In genomic region chr2:165778653-165779451, GRCh38 we compare ENCODE assay signal across 10 cellular contexts. TPM values are rescaled to one million over a fixed set of nuclear protein-coding genes. Genes with fewer than 3 reads are reported as not detected.
DNase-seq lines count a peak whose midpoint lies in the region; ATAC-seq and TF ChIP-seq lines count a peak whose summit lies in the region.
"Had no signal": no experiment of that assay in that cellular context is flagged by ENCODE, and none has a peak within 500 bp of the region (broad histone marks: within the 10 kb centered on the region; RNA-seq: fewer than 3 reads in every experiment).

No MANE protein-coding gene starts in this region.

- H2AFZ ChIP-seq in KMS-11 (ENCODE audit: low read depth) (no peak overlapping the region), parathyroid adenoma (no peak overlapping the region)

- CTCF ChIA-PET in activated CD4-positive, alpha-beta T cell treated with anti-CD3 and anti-CD28 coated beads, Interleukin-2, amount 10 ng/mL, durations not matched to agents 7 days and 5 days (lab: Charles Lee): interaction anchor here (0.7 to 1.6 kb wide), 4 partner anchors 9 to 95 kb away, joined by 3 to 5 read pairs (median 4); no protein-coding TSS in a partner anchor

- no peak overlapping the region for H3K27ac ChIP-seq in KMS-11
- H3K27ac ChIP-seq in parathyroid adenoma: no peak overlapping the region
- no peak overlapping the region for H3K27ac ChIP-seq in esophagus muscularis mucosa (replicated peaks in 1 of 4)
- H3K27ac ChIP-seq: left ventricle myocardium inferior had no signal

- DNase-seq in NOMO-1 treated with DMSO at 0.1 percent for 48 hours (lab: John Stamatoyannopoulos, UW; ENCODE audit: unreplicated experiment): peak; percentile 5
- no peak for DNase-seq in NOMO-1 treated with dmso at 0.1 percent for 144 hours (lab: John Stamatoyannopoulos, UW; ENCODE audit: unreplicated experiment)
- DNase-seq in chondrocyte (ENCODE audit: low spot score): no peak
- DNase-seq in esophagus muscularis mucosa (ENCODE audit: extremely low spot score): no peak
- DNase-seq in activated CD4-positive, alpha-beta T cell treated with anti-CD3 and anti-CD28 coated beads, Interleukin-2, amount 10 ng/mL, durations not matched to agents 7 days and 5 days: no peak
- DNase-seq: CD4-positive, alpha-beta memory T cell; left ventricle myocardium inferior had no signal

- no peak overlapping the region for H3K4me3 Mint-ChIP-seq in chondrocyte (ENCODE audit: unreplicated experiment)
- no peak overlapping the region for H3K4me3 Mint-ChIP-seq in activated CD4-positive, alpha-beta T cell treated with anti-CD3 and anti-CD28 coated beads, Interleukin-2, amount 10 ng/mL, durations not matched to agents 7 days and 5 days
- H3K4me3 Mint-ChIP-seq: CD4-positive, alpha-beta memory T cell had no signal

- no peak for TF ChIP-seq EP300 in esophagus muscularis mucosa (IDR thresholded peaks at IDR 0.05)

- no peak for TF ChIP-seq POLR2A in esophagus muscularis mucosa (IDR thresholded peaks at IDR 0.05; ENCODE audit: low read depth)

- intact Hi-C loops in esophagus muscularis mucosa (cut with DNase I): no loop called here

- H3K27ac Mint-ChIP-seq in chondrocyte (ENCODE audit: unreplicated experiment): no peak overlapping the region
- H3K27ac Mint-ChIP-seq in activated CD4-positive, alpha-beta T cell treated with anti-CD3 and anti-CD28 coated beads, Interleukin-2, amount 10 ng/mL, durations not matched to agents 7 days and 5 days: no peak overlapping the region

- H3K4me3 ChIP-seq in KMS-11 (IDR thresholded peaks at IDR 0.05; ENCODE audit: insufficient read depth, low read depth, low read length) (no peak overlapping the region), parathyroid adenoma (ENCODE audit: low read depth, low read length) (no peak overlapping the region), esophagus muscularis mucosa (no peak overlapping the region)
- H3K4me3 ChIP-seq: left ventricle myocardium inferior had no signal

- H3K4me2 ChIP-seq in KMS-11 (no peak overlapping the region), parathyroid adenoma (ENCODE audit: low read length) (no peak overlapping the region)

- no peaks in the 10 kb centered on the region for H3K4me1 ChIP-seq in KMS-11 (ENCODE audit: low read depth, poor library complexity, severe bottlenecking)
- H3K4me1 ChIP-seq in parathyroid adenoma: no peaks in the 10 kb centered on the region
- H3K4me1 ChIP-seq in esophagus muscularis mucosa: peaks cover 0 to 5% (median 0%) of the 10 kb centered on the region in 4 donors
- H3K4me1 ChIP-seq: left ventricle myocardium inferior had no signal

- 92% methylated on average over 2 of the region's 4 CpGs for WGBS in esophagus muscularis mucosa

- H3K36me3 Mint-ChIP-seq in chondrocyte (ENCODE audit: low read depth): peaks cover 3% of the 10 kb centered on the region
- peaks cover 28% of the 10 kb centered on the region for H3K36me3 Mint-ChIP-seq in activated CD4-positive, alpha-beta T cell treated with anti-CD3 and anti-CD28 coated beads, Interleukin-2, amount 10 ng/mL, durations not matched to agents 7 days and 5 days (ENCODE audit: low read depth)

- peaks cover 4% of the 10 kb centered on the region for H3K4me1 Mint-ChIP-seq in chondrocyte (ENCODE audit: low read depth)
- peaks cover 15% of the 10 kb centered on the region for H3K4me1 Mint-ChIP-seq in activated CD4-positive, alpha-beta T cell treated with anti-CD3 and anti-CD28 coated beads, Interleukin-2, amount 10 ng/mL, durations not matched to agents 7 days and 5 days

- no peaks in the 10 kb centered on the region for H3K27me3 ChIP-seq in KMS-11 (ENCODE audit: insufficient read depth, low read depth)
- no peaks in the 10 kb centered on the region for H3K27me3 ChIP-seq in parathyroid adenoma (ENCODE audit: control insufficient read depth, insufficient read depth, low read length)
- no peaks in the 10 kb centered on the region for H3K27me3 ChIP-seq in esophagus muscularis mucosa

- POLR2A ChIA-PET in activated CD4-positive, alpha-beta T cell treated with anti-CD3 and anti-CD28 coated beads, Interleukin-2, amount 10 ng/mL, durations not matched to agents 7 days and 5 days (lab: Charles Lee): no interaction called here

- no peaks in the 10 kb centered on the region for H3K27me3 Mint-ChIP-seq in chondrocyte (ENCODE audit: low read depth)
- peaks cover 3% of the 10 kb centered on the region for H3K27me3 Mint-ChIP-seq in activated CD4-positive, alpha-beta T cell treated with anti-CD3 and anti-CD28 coated beads, Interleukin-2, amount 10 ng/mL, durations not matched to agents 7 days and 5 days
- H3K27me3 Mint-ChIP-seq: CD4-positive, alpha-beta memory T cell had no signal

- peaks cover 7% of the 10 kb centered on the region for H3K9me3 Mint-ChIP-seq in chondrocyte (ENCODE audit: low read depth)
- H3K9me3 Mint-ChIP-seq in activated CD4-positive, alpha-beta T cell treated with anti-CD3 and anti-CD28 coated beads, Interleukin-2, amount 10 ng/mL, durations not matched to agents 7 days and 5 days: peaks cover 10% of the 10 kb centered on the region

- H3K36me3 ChIP-seq in KMS-11 (ENCODE audit: insufficient read depth) (no peaks in the 10 kb centered on the region), parathyroid adenoma (ENCODE audit: control insufficient read depth, insufficient read depth, low read length) (no peaks in the 10 kb centered on the region), esophagus muscularis mucosa (no peaks in the 10 kb centered on the region)
- H3K36me3 ChIP-seq: left ventricle myocardium inferior had no signal

- TF ChIP-seq CTCF in KMS-11 (conservative IDR thresholded peaks at IDR 0.05; ENCODE audit: low read depth, low read length) (peak; percentile 41), chondrocyte (IDR thresholded peaks at IDR 0.05) (peak; percentile 36), parathyroid adenoma (IDR thresholded peaks at IDR 0.05) (peak; percentile 10), esophagus muscularis mucosa (IDR thresholded peaks at IDR 0.05) (no peak)

- H3K79me2 ChIP-seq in KMS-11 (ENCODE audit: insufficient read depth, low read depth) (no peaks in the 10 kb centered on the region), parathyroid adenoma (no peaks in the 10 kb centered on the region)

- H4K20me1 ChIP-seq in KMS-11 (ENCODE audit: insufficient read depth): no peaks in the 10 kb centered on the region

- no peaks in the 10 kb centered on the region for H3K9me3 ChIP-seq in parathyroid adenoma (ENCODE audit: control insufficient read depth, low read length)
- peaks cover 0 to 15% (median 5%) of the 10 kb centered on the region in 4 donors for H3K9me3 ChIP-seq in esophagus muscularis mucosa

- no peak for ATAC-seq in GM19324 (IDR thresholded peaks at IDR 0.05; ENCODE audit: low FRiP score, unreplicated experiment)

- no peak overlapping the region for H3K9ac ChIP-seq in KMS-11
- H3K9ac ChIP-seq in parathyroid adenoma: no peak overlapping the region

RNA-seq across cellular contexts. Expression of gene GALNT3, which starts 15.2 kb away (rescaled TPM):
- total RNA-seq in chondrocyte (4.1 to 4.4 TPM (median 4.2 TPM) in 3 replicates), esophagus muscularis mucosa (1 to 10 TPM in 1 of 4 donors, under 1 TPM in 3; 0.26 to 2.5 (median 0.96) TPM)
- total RNA-seq in activated CD4-positive, alpha-beta T cell treated with anti-CD3 and anti-CD28 coated beads, Interleukin-2, amount 10 ng/mL, durations not matched to agents 7 days and 5 days: 1 to 10 TPM; 9.0 to 9.9 TPM

Comparison
In these comparisons a context has a peak if more than half of its experiments do, and no peak if none do; other contexts are left out.
1. CTCF ChIP-seq: peak in KMS-11 (single experiment), chondrocyte (single experiment) and parathyroid adenoma (single experiment); none in esophagus muscularis mucosa (0 of 3).